ENCODE assay signal across 17 cellular contexts in the genomic region with DNA sequence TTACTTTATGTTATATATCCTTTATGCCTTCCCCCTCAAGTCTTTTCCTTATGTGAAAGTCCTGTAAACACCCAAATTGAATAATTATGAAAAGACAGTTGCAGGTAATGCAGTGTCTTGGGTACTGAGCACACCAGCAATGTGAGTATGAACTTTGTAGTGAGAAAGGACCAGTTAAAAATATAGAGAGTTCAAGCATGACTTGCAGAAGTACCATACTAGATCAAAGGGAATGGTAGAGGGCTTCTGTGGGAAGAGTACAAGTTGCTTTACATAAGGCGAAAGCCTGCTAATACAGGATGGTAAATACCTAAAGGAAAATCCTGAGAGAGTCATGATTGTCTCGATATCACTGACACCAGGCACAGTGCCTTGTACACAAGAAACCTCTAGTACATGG. TPM values are rescaled to one million over a fixed set of nuclear protein-coding genes. Genes with fewer than 3 reads are reported as not detected.
DNase-seq lines count a peak whose midpoint lies in the region; ATAC-seq, FAIRE-seq and TF ChIP-seq lines count a peak whose summit lies in the region.
"Had no signal": no experiment of that assay in that cellular context is flagged by ENCODE, and none has a peak within 500 bp of the region (broad histone marks: within the 10 kb centered on the region; RNA-seq: fewer than 3 reads in every experiment).

No MANE protein-coding gene starts in this region.

- WGBS in esophagus muscularis mucosa = 93% methylated on average over 2 of the region's 2 CpGs
- WGBS in sigmoid colon, 2 donors = 95 to 98% methylated on average over 2 of the region's 2 CpGs

- H3K4me1 ChIP-seq in esophagus muscularis mucosa = peaks cover 49 to 67% (median 56%) of the 10 kb centered on the region in 4 donors
- peaks cover 0 to 57% (median 39%) of the 10 kb centered on the region in 4 donors for H3K4me1 ChIP-seq in sigmoid colon

- no peak for TF ChIP-seq EP300 in esophagus muscularis mucosa (IDR thresholded peaks at IDR 0.05)
- TF ChIP-seq EP300 in sigmoid colon (IDR thresholded peaks at IDR 0.05) = no peak

- H3K4me3 Mint-ChIP-seq in T-helper 17 cell = no peak overlapping the region

- TF ChIP-seq CTCF in HL-60 (IDR thresholded peaks at IDR 0.05; ENCODE audit: insufficient read depth, low read length) (no peak), esophagus muscularis mucosa (IDR thresholded peaks at IDR 0.05) (no peak), sigmoid colon (IDR thresholded peaks at IDR 0.05) (no peak), D721Med (IDR thresholded peaks at IDR 0.05; ENCODE audit: insufficient read depth, missing control alignments) (no peak)

- DNase-seq in HL-60 (ENCODE audit: low read depth in 1 of 2, low spot score in 1 of 2) (no peak), T-helper 17 cell (no peak), esophagus muscularis mucosa (ENCODE audit: extremely low spot score) (no peak), sigmoid colon (no peak), posterior vena cava (ENCODE audit: low spot score) (no peak), D721Med (ENCODE audit: insufficient read length, low spot score) (no peak)
- DNase-seq: DMS 273 treated with DMSO at 0.1 percent for 48 hours, DND-41, NCI-H1417 treated with DMSO at 0.1 percent for 48 hours, NCI-H187 treated with DMSO at 0.1 percent for 48 hours, NCI-H2227 treated with DMSO at 0.1 percent for 48 hours, NCI-H524, NCI-H82 had no signal

- intact Hi-C loops in esophagus muscularis mucosa (cut with DNase I) (no loop called here), sigmoid colon (cut with DNase I) (no loop called here), posterior vena cava (cut with DNase I) (no loop called here)

- H3K36me3 Mint-ChIP-seq in T-helper 17 cell (ENCODE audit: low read depth) = no peaks in the 10 kb centered on the region

- H3K4me3 ChIP-seq in HL-60 (replicated peaks; ENCODE audit: insufficient read depth, low read length) (no peak overlapping the region), esophagus muscularis mucosa (no peak overlapping the region), sigmoid colon (no peak overlapping the region)
- H3K4me3 ChIP-seq: GM23248, HAP-1 had no signal

- H3K36me3 ChIP-seq in esophagus muscularis mucosa (no peaks in the 10 kb centered on the region), sigmoid colon (no peaks in the 10 kb centered on the region)
- H3K36me3 ChIP-seq: HAP-1 had no signal

- H3K4me1 Mint-ChIP-seq in T-helper 17 cell = peaks cover 34% of the 10 kb centered on the region

- ATAC-seq in T-helper 17 cell = no peak
- no peak for ATAC-seq in GM18505 (IDR thresholded peaks at IDR 0.05; ENCODE audit: unreplicated experiment)

- no peak for FAIRE-seq in D721Med (lab: Jason Lieb, UNC)

- H3K27ac ChIP-seq in HL-60 (replicated peaks) (peak overlapping the region; percentile 60), esophagus muscularis mucosa (replicated peaks in 1 of 4) (peak overlapping the region; percentile 20 to 54 (median 31)), sigmoid colon (peak overlapping the region in 3 of 4 donors; percentile 11 to 58 (median 35))

- peak overlapping the region; percentile 21 for H3K27ac Mint-ChIP-seq in T-helper 17 cell

- H3K27me3 Mint-ChIP-seq in T-helper 17 cell = no peaks in the 10 kb centered on the region

- TF ChIP-seq POLR2A in esophagus muscularis mucosa (IDR thresholded peaks at IDR 0.05; ENCODE audit: low read depth) = no peak
- TF ChIP-seq POLR2A in sigmoid colon (IDR thresholded peaks at IDR 0.05) = no peak
- no peak for TF ChIP-seq POLR2A in GM18505 (IDR thresholded peaks at IDR 0.05; ENCODE audit: borderline replicate concordance, extremely low read depth, insufficient read depth, insufficient read length)

- H3K9me3 ChIP-seq in T-helper 17 cell (ENCODE audit: control insufficient read depth, low read length, poor library complexity, severe bottlenecking) (no peaks in the 10 kb centered on the region), esophagus muscularis mucosa (no peaks in the 10 kb centered on the region), sigmoid colon (no peaks in the 10 kb centered on the region)
- H3K9me3 ChIP-seq: HAP-1 had no signal

- H3K27me3 ChIP-seq in HL-60 (ENCODE audit: insufficient read depth, poor library complexity, severe bottlenecking) = no peaks in the 10 kb centered on the region
- H3K27me3 ChIP-seq in esophagus muscularis mucosa = no peaks in the 10 kb centered on the region
- no peaks in the 10 kb centered on the region for H3K27me3 ChIP-seq in sigmoid colon
- H3K27me3 ChIP-seq: BLaER1 treated with 17β-estradiol and CSF1 and Interleukin-3, amounts not matched to agents 10 nM and 100 nM had no signal

RNA-seq across cellular contexts. Expression of gene KIAA0232, which starts 25.7 kb away (rescaled TPM):
- 10 to 100 TPM; 16.1 to 16.7 TPM for total RNA-seq in T-helper 17 cell
- total RNA-seq in esophagus muscularis mucosa = 10 to 100 TPM; 34.6 to 54.0 (median 47.8) TPM
- total RNA-seq in sigmoid colon = 10 to 100 TPM; 23.8 to 67.9 (median 46.2) TPM
- 10 to 100 TPM in 1 of 3 donors, 1 to 10 TPM in 2; 7.8 to 15.5 (median 9.7) TPM for polyA plus RNA-seq in sigmoid colon
- 10 to 100 TPM; 29.1 to 32.9 TPM for total RNA-seq in posterior vena cava
